8 cellular contexts compared by ENCODE assay signal in genomic region chr17:54968259-54968953, GRCh38. TPM values are rescaled to one million over a fixed set of nuclear protein-coding genes. Genes with fewer than 3 reads are reported as not detected.
DNase-seq lines count a peak whose midpoint lies in the region; ATAC-seq and TF ChIP-seq lines count a peak whose summit lies in the region.

COX11 (minus strand) TSS chr17:54968654; CDS start chr17:54968646, 8 bp downstream.
STXBP4 (plus strand) TSS chr17:54968765; CDS start chr17:54986220, 17,455 bp downstream.

- POLR2A ChIA-PET in activated CD8-positive, alpha-beta T cell treated with anti-CD3 and anti-CD28 coated beads for 36 hours (lab: Charles Lee), result interaction anchor here (0.6 to 1.1 kb wide), 2 partner anchors 10 to 379 kb away, joined by 3 read pairs; no protein-coding TSS in a partner anchor

- H3K4me3 ChIP-seq in HL-60 (replicated peaks; ENCODE audit: insufficient read depth, low read length) (peak within 1 kb of the TSS; percentile 71), lower lobe of right lung (peak within 1 kb of the TSS; percentile 84)

- ATAC-seq in GM19467 (IDR thresholded peaks at IDR 0.05; ENCODE audit: unreplicated experiment) (peak; percentile 87), lower lobe of right lung (peak; percentile 99 to 100)
- peak; percentile 98 for ATAC-seq in activated CD8-positive, alpha-beta T cell treated with anti-CD3 and anti-CD28 coated beads for 36 hours

- H3K4me1 ChIP-seq in lower lobe of right lung, result peaks cover 22% of the 10 kb centered on the region

- H3K27me3 Mint-ChIP-seq in activated CD8-positive, alpha-beta T cell treated with anti-CD3 and anti-CD28 coated beads for 36 hours, result no peaks in the 10 kb centered on the region

- H3K27ac ChIP-seq in HL-60 (replicated peaks) (peak within 1 kb of the TSS; percentile 83), lower lobe of right lung (peak within 1 kb of the TSS; percentile 85)

- CTCF ChIA-PET in activated CD8-positive, alpha-beta T cell treated with anti-CD3 and anti-CD28 coated beads for 36 hours (lab: Charles Lee), result interaction anchor here (1.2 kb wide), 1 partner anchor 38 kb away, joined by 3 read pairs; no protein-coding TSS in a partner anchor

- H3K36me3 ChIP-seq in lower lobe of right lung, result peaks cover 18% of the 10 kb centered on the region

- intact Hi-C loops in activated CD8-positive, alpha-beta T cell treated with anti-CD3 and anti-CD28 coated beads for 36 hours (cut with micrococcal nuclease), result no loop called here
- intact Hi-C loops in lower lobe of right lung (cut with DNase I), result no loop called here

- DNase-seq in CMK (ENCODE audit: low read depth) (peak; percentile 97), HL-60 (ENCODE audit: low read depth in 1 of 2, low spot score in 1 of 2) (peak; percentile 95 to 96), NCI-H82 treated with DMSO at 0.1 percent for 48 hours (lab: John Stamatoyannopoulos, UW; ENCODE audit: unreplicated experiment) (peak; percentile 92), lower lobe of right lung (peak; percentile 96)
- DNase-seq in activated CD8-positive, alpha-beta T cell treated with anti-CD3 and anti-CD28 coated beads for 36 hours, result peak; percentile 96
- DNase-seq in effector CD8-positive, alpha-beta T cell (lab: John Stamatoyannopoulos, UW), result peak; percentile 90
- peak; percentile 86 to 88 (median 87) for DNase-seq in stimulated activated CD4-positive, alpha-beta T cell treated with anti-CD3 and anti-CD28 coated beads, TNF-alpha, amount 100 ng/mL, for 1 hour (ENCODE audit: low read depth in 3 of 3, low spot score in 1 of 3)

- peaks cover 31% of the 10 kb centered on the region for H3K4me1 Mint-ChIP-seq in activated CD8-positive, alpha-beta T cell treated with anti-CD3 and anti-CD28 coated beads for 36 hours (ENCODE audit: low read depth)

- H3K27me3 ChIP-seq in HL-60 (ENCODE audit: insufficient read depth, poor library complexity, severe bottlenecking) (no peaks in the 10 kb centered on the region), lower lobe of right lung (ENCODE audit: low read depth) (no peaks in the 10 kb centered on the region)

- no peak within 1 kb of the TSS for H3K4me3 Mint-ChIP-seq in activated CD8-positive, alpha-beta T cell treated with anti-CD3 and anti-CD28 coated beads for 36 hours

- no peak for TF ChIP-seq CTCF in HL-60 (IDR thresholded peaks at IDR 0.05; ENCODE audit: insufficient read depth, low read length)
- peak; percentile 44 for TF ChIP-seq CTCF in activated CD8-positive, alpha-beta T cell treated with anti-CD3 and anti-CD28 coated beads for 36 hours (IDR thresholded peaks at IDR 0.05)
- TF ChIP-seq CTCF in lower lobe of right lung (IDR thresholded peaks at IDR 0.05), result no peak

- no peaks in the 10 kb centered on the region for H3K9me3 ChIP-seq in lower lobe of right lung

- peaks cover 8% of the 10 kb centered on the region for H3K36me3 Mint-ChIP-seq in activated CD8-positive, alpha-beta T cell treated with anti-CD3 and anti-CD28 coated beads for 36 hours (ENCODE audit: low read depth)

- H3K27ac Mint-ChIP-seq in activated CD8-positive, alpha-beta T cell treated with anti-CD3 and anti-CD28 coated beads for 36 hours, result no peak within 1 kb of the TSS

- no peaks in the 10 kb centered on the region for H3K9me3 Mint-ChIP-seq in activated CD8-positive, alpha-beta T cell treated with anti-CD3 and anti-CD28 coated beads for 36 hours

RNA-seq across cellular contexts. Expression of gene COX11, which starts in this region (rescaled TPM):
- 10 to 100 TPM; 44.9 to 46.8 TPM for total RNA-seq in activated CD8-positive, alpha-beta T cell treated with anti-CD3 and anti-CD28 coated beads for 36 hours
- total RNA-seq in lower lobe of right lung, result 41.9 TPM

RNA-seq across cellular contexts. Expression of gene STXBP4, which starts in this region (rescaled TPM):
- 1 to 10 TPM; 4.8 to 6.4 TPM for total RNA-seq in activated CD8-positive, alpha-beta T cell treated with anti-CD3 and anti-CD28 coated beads for 36 hours
- total RNA-seq in lower lobe of right lung, result 11.8 TPM

Comparison
In these comparisons a context has a peak if more than half of its experiments do, and no peak if none do; other contexts are left out.
1. Peak in every context shown above with its lines: DNase-seq, ATAC-seq, H3K4me3 ChIP-seq and H3K27ac ChIP-seq.